Comparison of ENCODE assay signal across 1 cellular context in the genomic region with DNA sequence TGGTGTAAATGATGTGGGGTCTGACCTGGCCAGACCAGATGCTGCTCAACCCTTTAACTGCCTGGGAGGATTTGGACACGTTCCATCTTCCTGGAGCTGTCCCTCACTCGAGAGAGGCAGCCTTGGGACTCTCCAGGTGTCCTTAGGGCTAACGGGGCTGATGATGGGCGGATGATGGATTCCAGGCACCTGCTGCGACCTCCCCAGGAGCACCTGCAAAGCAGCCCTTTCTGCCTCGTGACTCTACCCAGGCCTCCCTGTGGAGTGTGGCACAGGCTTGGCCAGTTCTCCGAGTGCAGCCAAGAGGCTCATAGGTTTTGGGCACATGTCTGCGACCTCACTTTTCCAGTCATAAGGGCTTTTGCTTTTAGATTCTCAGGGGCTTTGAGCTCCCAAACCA.
TF ChIP-seq lines count a peak whose summit lies in the region.

No MANE protein-coding gene starts in this region.

TF ChIP-seq in K562, 482 proteins besides CTCF, POLR2A, EP300 and RAD21:
- peak; percentile 29 for TF ChIP-seq TBP (optimal IDR thresholded peaks at IDR 0.05; ENCODE audit: low read depth, low read length)
- peak; percentile 36; the same call in 1 of the 2 replicates for TF ChIP-seq RBFOX2 (IDR thresholded peaks at IDR 0.05; ENCODE audit: low read depth, low read length)
- TF ChIP-seq SIN3B (IDR thresholded peaks at IDR 0.05; ENCODE audit: low read depth) = no peak
